In the genomic region with DNA sequence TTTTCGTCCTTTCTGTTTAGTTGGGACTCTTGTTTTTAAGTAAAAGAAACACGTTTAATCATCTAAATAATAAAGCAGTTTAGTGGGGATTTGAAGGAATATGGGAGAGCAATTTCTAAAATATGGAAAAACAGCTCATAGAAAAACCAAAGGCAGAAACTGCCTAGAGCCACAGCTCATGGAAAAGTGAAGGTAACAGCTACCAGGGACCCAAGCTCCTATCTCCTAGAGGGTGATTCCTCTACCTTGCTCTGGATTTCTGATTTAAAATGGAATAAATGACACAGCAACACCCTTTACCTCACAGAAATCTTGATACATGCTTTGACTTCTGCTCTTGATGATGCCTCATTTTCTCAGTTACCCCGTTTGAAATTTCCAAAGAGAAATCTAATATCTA, we compare ENCODE assay signal across 2 cellular contexts.
TF ChIP-seq lines count a peak whose summit lies in the region.

No MANE protein-coding gene starts in this region.

TF ChIP-seq in A549, 52 proteins besides CTCF, POLR2A, EP300 and RAD21:
- no peak for TF ChIP-seq HOXA7 (CRISPR knock-in tag; IDR thresholded peaks at IDR 0.05)
- no peak for TF ChIP-seq MAFK (IDR thresholded peaks at IDR 0.05; ENCODE audit: partially characterized antibody)

TF ChIP-seq in H1, 55 proteins besides CTCF, POLR2A, EP300 and RAD21:
- TF ChIP-seq CEBPB (IDR thresholded peaks at IDR 0.05; ENCODE audit: low read depth, low read length) (no peak), CREB1 (IDR thresholded peaks at IDR 0.05) (no peak), PHF8 (conservative IDR thresholded peaks at IDR 0.05; ENCODE audit: low read depth, low read length) (no peak), NANOG (IDR thresholded peaks at IDR 0.05; ENCODE audit: insufficient read depth, low read depth, low read length, poor library complexity, severe bottlenecking) (no peak), SUZ12 (IDR thresholded peaks at IDR 0.05; ENCODE audit: low read length) (no peak), GABPA (IDR thresholded peaks at IDR 0.05; ENCODE audit: borderline replicate concordance, insufficient read depth, low read length) (no peak), JUND (IDR thresholded peaks at IDR 0.05; ENCODE audit: low read length) (no peak)
- TF ChIP-seq, protein P1, sequence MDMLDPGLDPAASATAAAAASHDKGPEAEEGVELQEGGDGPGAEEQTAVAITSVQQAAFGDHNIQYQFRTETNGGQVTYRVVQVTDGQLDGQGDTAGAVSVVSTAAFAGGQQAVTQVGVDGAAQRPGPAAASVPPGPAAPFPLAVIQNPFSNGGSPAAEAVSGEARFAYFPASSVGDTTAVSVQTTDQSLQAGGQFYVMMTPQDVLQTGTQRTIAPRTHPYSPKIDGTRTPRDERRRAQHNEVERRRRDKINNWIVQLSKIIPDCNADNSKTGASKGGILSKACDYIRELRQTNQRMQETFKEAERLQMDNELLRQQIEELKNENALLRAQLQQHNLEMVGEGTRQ (IDR thresholded peaks at IDR 0.05; ENCODE audit: low read length): no peak
